ENCODE assay signal across 12 cellular contexts in the genomic region with DNA sequence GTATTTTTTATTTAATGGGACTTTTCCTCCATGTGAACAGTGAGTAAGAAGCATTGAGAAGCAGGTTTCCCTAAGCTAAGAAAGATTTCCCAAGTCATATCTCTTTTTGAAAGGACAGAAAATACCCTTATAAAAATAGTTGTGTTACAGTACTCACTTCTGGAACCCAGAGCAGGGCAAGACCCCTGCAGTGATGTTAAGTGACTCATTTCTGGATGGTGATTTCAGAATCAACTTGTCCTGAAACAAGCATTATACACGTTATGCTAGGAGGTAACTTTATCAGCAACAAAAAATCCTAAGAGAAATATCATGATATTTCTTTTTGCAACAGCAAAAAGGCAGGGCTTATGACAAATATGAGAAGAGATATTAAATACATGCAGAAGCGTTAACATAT.
DNase-seq lines count a peak whose midpoint lies in the region; ATAC-seq and TF ChIP-seq lines count a peak whose summit lies in the region.
"Had no signal": no experiment of that assay in that cellular context is flagged by ENCODE, and none has a peak within 500 bp of the region (broad histone marks: within the 10 kb centered on the region; RNA-seq: fewer than 3 reads in every experiment).

No MANE protein-coding gene starts in this region.

- CTCF ChIA-PET in mammary epithelial cell (lab: Charles Lee; ENCODE audit: low non-redundant PET), result no interaction called here

- H3K9me3 ChIP-seq in mammary epithelial cell (replicated peaks; ENCODE audit: insufficient read depth, low read length), result no peaks in the 10 kb centered on the region
- no peaks in the 10 kb centered on the region for H3K9me3 ChIP-seq in lower lobe of right lung
- H3K9me3 ChIP-seq in heart right ventricle, result no peaks in the 10 kb centered on the region
- H3K9me3 ChIP-seq: upper lobe of right lung had no signal

- intact Hi-C loops in mammary epithelial cell (cut with micrococcal nuclease), result no loop called here
- intact Hi-C loops in lower lobe of right lung (cut with DNase I), result no loop called here
- intact Hi-C loops in heart right ventricle (cut with DNase I), result no loop called here

- H4K20me1 ChIP-seq in mammary epithelial cell (ENCODE audit: insufficient read depth, low read length), result no peaks in the 10 kb centered on the region

- H3K4me2 ChIP-seq in mammary epithelial cell (ENCODE audit: insufficient read depth, low read depth, low read length), result no peak overlapping the region

- peak; percentile 90 for ATAC-seq in GM19023 (IDR thresholded peaks at IDR 0.05; ENCODE audit: unreplicated experiment)
- ATAC-seq in HG02623 (IDR thresholded peaks at IDR 0.05; ENCODE audit: unreplicated experiment), result peak; percentile 77
- peak; percentile 82 for ATAC-seq in HG03378 (IDR thresholded peaks at IDR 0.05; ENCODE audit: unreplicated experiment)
- no peak for ATAC-seq in lower lobe of right lung
- ATAC-seq in heart right ventricle, result no peak
- ATAC-seq in activated CD4-positive, CD25-positive, alpha-beta regulatory T cell treated with anti-CD3 and anti-CD28 coated beads, Interleukin-2, amount 50 U/mL, for 24 hours, result no peak
- ATAC-seq: CD8-positive, alpha-beta T cell; upper lobe of right lung had no signal

- H3K79me2 ChIP-seq in mammary epithelial cell (ENCODE audit: insufficient read depth, low read length), result no peaks in the 10 kb centered on the region

- no peak overlapping the region for H3K9ac ChIP-seq in mammary epithelial cell (ENCODE audit: insufficient read depth, low read length)

- 75% methylated on average over 2 of the region's 2 CpGs for WGBS in mammary epithelial cell (ENCODE audit: low coverage, missing lambda C conversion rate)
- 21 to 24% methylated on average over 2 of the region's 2 CpGs for WGBS in heart right ventricle, 2 donors

- in situ Hi-C loops in mammary epithelial cell (cut with MboI; ENCODE audit: low sequenced_read_pairs in 2 of 2), result no loop called here

- H3K36me3 ChIP-seq in mammary epithelial cell (ENCODE audit: insufficient read depth, low read length), result no peaks in the 10 kb centered on the region
- H3K36me3 ChIP-seq in lower lobe of right lung, result no peaks in the 10 kb centered on the region
- no peaks in the 10 kb centered on the region for H3K36me3 ChIP-seq in heart right ventricle
- H3K36me3 ChIP-seq: upper lobe of right lung had no signal

- DNase-seq in GM10266 (ENCODE audit: extremely low spot score) (peak; percentile 4), mammary epithelial cell (no peak), lower lobe of right lung (no peak), heart right ventricle (no peak)
- DNase-seq: activated gamma-delta T cell treated with Interleukin-2 at 50 U/mL for 16 hours; CD8-positive, alpha-beta T cell; stimulated activated naive CD4-positive, alpha-beta T cell; upper lobe of right lung had no signal

- no peak overlapping the region for H2AFZ ChIP-seq in mammary epithelial cell (ENCODE audit: low read depth, low read length)

- dilution Hi-C loops in mammary epithelial cell (cut with HindIII; ENCODE audit: low sequenced_read_pairs), result no loop called here

- TF ChIP-seq CTCF in GM10266 (IDR thresholded peaks at IDR 0.05; ENCODE audit: control insufficient read depth, insufficient read depth, low read depth, missing control alignments) (no peak), mammary epithelial cell (conservative IDR thresholded peaks at IDR 0.05 in 1 of 2, IDR thresholded peaks at IDR 0.05 in 1 of 2; ENCODE audit: extremely low read depth in 1 of 2, insufficient read depth in 1 of 2, low read depth in 1 of 2, low read length in 2 of 2) (no peak), lower lobe of right lung (IDR thresholded peaks at IDR 0.05) (no peak), heart right ventricle (IDR thresholded peaks at IDR 0.05) (no peak)

- no peak overlapping the region for H3K4me3 ChIP-seq in mammary epithelial cell (replicated peaks in 1 of 3; ENCODE audit: insufficient read depth in 1 of 3, low read depth in 2 of 3, low read length in 3 of 3)
- H3K4me3 ChIP-seq in lower lobe of right lung, result no peak overlapping the region
- H3K4me3 ChIP-seq in heart right ventricle, result no peak overlapping the region
- H3K4me3 ChIP-seq: upper lobe of right lung had no signal

- H3K4me1 ChIP-seq in mammary epithelial cell (ENCODE audit: insufficient read depth, low read length) (no peaks in the 10 kb centered on the region), lower lobe of right lung (no peaks in the 10 kb centered on the region), heart right ventricle (no peaks in the 10 kb centered on the region)
- H3K4me1 ChIP-seq: upper lobe of right lung had no signal

- no peaks in the 10 kb centered on the region for H3K27me3 ChIP-seq in mammary epithelial cell (ENCODE audit: insufficient read depth, low read length)
- H3K27me3 ChIP-seq in lower lobe of right lung (ENCODE audit: low read depth), result no peaks in the 10 kb centered on the region
- no peaks in the 10 kb centered on the region for H3K27me3 ChIP-seq in heart right ventricle
- H3K27me3 ChIP-seq: upper lobe of right lung had no signal

- BruUV-seq in mammary epithelial cell (replicated peaks; lab: Mats Ljungman, UMichigan), result no TSS peak

- H3K27ac ChIP-seq in mammary epithelial cell (ENCODE audit: insufficient read depth, low read depth, low read length) (no peak overlapping the region), lower lobe of right lung (no peak overlapping the region), heart right ventricle (no peak overlapping the region)
- H3K27ac ChIP-seq: upper lobe of right lung had no signal

Comparison
In these comparisons a context has a peak if more than half of its experiments do, and no peak if none do; other contexts are left out.
1. ATAC-seq: peak in GM19023 (single experiment), HG02623 (single experiment) and HG03378 (single experiment); none in lower lobe of right lung (0 of 2), heart right ventricle (0 of 8) and activated CD4-positive, CD25-positive, alpha-beta regulatory T cell treated with anti-CD3 and anti-CD28 coated beads, Interleukin-2, amount 50 U/mL, for 24 hours (0 of 2).